ENCODE assay signal across 9 cellular contexts in genomic region chr14:60166144-60166543, GRCh38. TPM values are rescaled to one million over a fixed set of nuclear protein-coding genes. Genes with fewer than 3 reads are reported as not detected.
DNase-seq lines count a peak whose midpoint lies in the region; ATAC-seq and TF ChIP-seq lines count a peak whose summit lies in the region.
"Had no signal": no experiment of that assay in that cellular context is flagged by ENCODE, and none has a peak within 500 bp of the region (broad histone marks: within the 10 kb centered on the region; RNA-seq: fewer than 3 reads in every experiment).

No MANE protein-coding gene starts in this region.

- H3K27ac Mint-ChIP-seq in Caco-2 (ENCODE audit: unreplicated experiment) (no peak overlapping the region), progenitor cell of endocrine pancreas (peak overlapping the region; percentile 82)

- H3K27me3 ChIP-seq in Caco-2 (replicated peaks; ENCODE audit: control insufficient read depth, insufficient read depth, low read length): no peaks in the 10 kb centered on the region
- no peaks in the 10 kb centered on the region for H3K27me3 ChIP-seq in colonic mucosa
- H3K27me3 ChIP-seq in smooth muscle cell (ENCODE audit: low read depth): no peaks in the 10 kb centered on the region

- H3K4me1 ChIP-seq in Caco-2: no peaks in the 10 kb centered on the region
- no peaks in the 10 kb centered on the region for H3K4me1 ChIP-seq in colonic mucosa
- H3K4me1 ChIP-seq in smooth muscle cell (ENCODE audit: low read depth): peaks cover 14% of the 10 kb centered on the region

- H3K9me3 Mint-ChIP-seq in Caco-2 (ENCODE audit: unreplicated experiment): no peaks in the 10 kb centered on the region
- peaks cover 4% of the 10 kb centered on the region for H3K9me3 Mint-ChIP-seq in progenitor cell of endocrine pancreas (ENCODE audit: low read depth)

- no peak for ATAC-seq in HG03097 (IDR thresholded peaks at IDR 0.05; ENCODE audit: low FRiP score, unreplicated experiment)

- no peak overlapping the region for H3K4me2 ChIP-seq in smooth muscle cell

- no peaks in the 10 kb centered on the region for H3K36me3 Mint-ChIP-seq in Caco-2 (ENCODE audit: insufficient read depth, unreplicated experiment)
- no peaks in the 10 kb centered on the region for H3K36me3 Mint-ChIP-seq in progenitor cell of endocrine pancreas (ENCODE audit: insufficient read depth)

- no peaks in the 10 kb centered on the region for H3K9me3 ChIP-seq in Caco-2
- no peaks in the 10 kb centered on the region for H3K9me3 ChIP-seq in colonic mucosa
- no peaks in the 10 kb centered on the region for H3K9me3 ChIP-seq in smooth muscle cell (replicated peaks; ENCODE audit: low read depth)

- TF ChIP-seq POLR2A in lower leg skin (IDR thresholded peaks at IDR 0.05): no peak

- intact Hi-C loops in Caco-2 (cut with micrococcal nuclease; ENCODE audit: unreplicated experiment): loop anchor here (5.0 kb wide), 1 partner anchor 104 kb away; no protein-coding TSS in a partner anchor
- intact Hi-C loops in colonic mucosa (cut with DNase I): loop anchor here (5.0 to 10.0 kb wide), 2 partner anchors 71 to 199 kb away; partner anchors contain the start of gene PCNX4
- intact Hi-C loops in lower leg skin (cut with DNase I; ENCODE audit: low total_unique reads): no loop called here

- H3K36me3 ChIP-seq in Caco-2 (ENCODE audit: control insufficient read depth, insufficient read depth, low read length): no peaks in the 10 kb centered on the region
- no peaks in the 10 kb centered on the region for H3K36me3 ChIP-seq in colonic mucosa
- no peaks in the 10 kb centered on the region for H3K36me3 ChIP-seq in smooth muscle cell (ENCODE audit: low read depth)

- no peak overlapping the region for H3K9ac ChIP-seq in colonic mucosa (ENCODE audit: low read depth in 2 of 2, low read length in 2 of 2)
- no peak overlapping the region for H3K9ac ChIP-seq in smooth muscle cell (ENCODE audit: low read depth)

- TF ChIP-seq CTCF in Caco-2 (IDR thresholded peaks at IDR 0.05; ENCODE audit: insufficient read depth in 1 of 2, low read depth in 1 of 2, low read length in 1 of 2, severe bottlenecking in 1 of 2, unreplicated experiment in 1 of 2): no peak
- no peak for TF ChIP-seq CTCF in colonic mucosa (IDR thresholded peaks at IDR 0.05)
- TF ChIP-seq CTCF in progenitor cell of endocrine pancreas (IDR thresholded peaks at IDR 0.05; ENCODE audit: unreplicated experiment): no peak
- no peak for TF ChIP-seq CTCF in smooth muscle cell (IDR thresholded peaks at IDR 0.05; ENCODE audit: borderline replicate concordance, insufficient read depth, poor library complexity, severe bottlenecking)
- TF ChIP-seq CTCF in lower leg skin (IDR thresholded peaks at IDR 0.05): no peak

- DNase-seq in Caco-2 (no peak), NCI-H69 (lab: John Stamatoyannopoulos, UW) (peak; percentile 38), colonic mucosa (no peak), progenitor cell of endocrine pancreas (ENCODE audit: low spot score, unreplicated experiment) (no peak), smooth muscle cell (lab: John Stamatoyannopoulos, UW; ENCODE audit: unreplicated experiment) (no peak), NCI-H2081 (lab: John Stamatoyannopoulos, UW) (no peak), lower leg skin (ENCODE audit: low spot score in 2 of 2) (no peak)
- DNase-seq: NCI-H1436 treated with DMSO at 0.1 percent for 48 hours had no signal

- H3K4me1 Mint-ChIP-seq in Caco-2 (ENCODE audit: low read depth, unreplicated experiment) (no peaks in the 10 kb centered on the region), progenitor cell of endocrine pancreas (ENCODE audit: low read depth) (peaks cover 15% of the 10 kb centered on the region)

- no TSS peak for BruUV-seq in Caco-2 (replicated peaks; lab: Mats Ljungman, UMichigan)

- CTCF ChIA-PET in Caco-2 (lab: Charles Lee): interaction anchor here (1.3 kb wide), 2 partner anchors 74 to 201 kb away, joined by 4 to 5 read pairs; no protein-coding TSS in a partner anchor

- peak overlapping the region; percentile 94 for H3K4me3 Mint-ChIP-seq in Caco-2 (ENCODE audit: unreplicated experiment)
- H3K4me3 Mint-ChIP-seq in progenitor cell of endocrine pancreas (ENCODE audit: low read depth): peak overlapping the region; percentile 71

- no peak overlapping the region for H3K4me3 ChIP-seq in Caco-2 (ENCODE audit: low read depth, low read length)
- no peak overlapping the region for H3K4me3 ChIP-seq in colonic mucosa
- no peak overlapping the region for H3K4me3 ChIP-seq in smooth muscle cell
- H3K4me3 ChIP-seq in lower leg skin (ENCODE audit: low read depth, poor library complexity, severe bottlenecking): no peak overlapping the region

- no peaks in the 10 kb centered on the region for H3F3A ChIP-seq in smooth muscle cell (ENCODE audit: low read depth)

- POLR2A ChIA-PET in Caco-2 (lab: Charles Lee): no interaction called here

- WGBS in smooth muscle cell (ENCODE audit: low lambda C conversion rate): 71% methylated on average over 3 of the region's 3 CpGs
- WGBS in lower leg skin, 2 donors: 44 to 50% methylated on average over 3 of the region's 3 CpGs

- H3K27me3 Mint-ChIP-seq in Caco-2 (ENCODE audit: insufficient read depth, unreplicated experiment) (no peaks in the 10 kb centered on the region), progenitor cell of endocrine pancreas (peaks cover 3% of the 10 kb centered on the region)

- H3K27ac ChIP-seq in colonic mucosa (peak overlapping the region; percentile 96), smooth muscle cell (ENCODE audit: low read depth) (no peak overlapping the region)

- peaks cover 5% of the 10 kb centered on the region for H4K20me1 ChIP-seq in smooth muscle cell (ENCODE audit: low read depth)

- H2AFZ ChIP-seq in smooth muscle cell (ENCODE audit: low read depth): no peak overlapping the region

- peaks cover 27% of the 10 kb centered on the region for H3K79me2 ChIP-seq in smooth muscle cell (ENCODE audit: low read depth)

RNA-seq across cellular contexts. Expression of gene DHRS7, which starts 0.9 kb away (rescaled TPM):
- total RNA-seq in Caco-2 (2022) (61.6 and 65.6 TPM in 2 replicates), colonic mucosa (10 to 100 TPM; 82.1 to 87.1 TPM), progenitor cell of endocrine pancreas (76.5 and 79.9 TPM in 2 replicates), smooth muscle cell (64.7 and 88.6 TPM in 2 replicates), lower leg skin (100 to 1,000 TPM in 1 of 4 donors, 10 to 100 TPM in 3; 52.1 to 102 (median 75.7) TPM)
- 74.8 and 91.0 TPM in 2 replicates for polyA plus RNA-seq in smooth muscle cell
